In genomic region chr9:123359546-123359945, GRCh38 we compare ENCODE assay signal across 14 cellular contexts. TPM values are rescaled to one million over a fixed set of nuclear protein-coding genes. Genes with fewer than 3 reads are reported as not detected.
DNase-seq lines count a peak whose midpoint lies in the region; ATAC-seq and TF ChIP-seq lines count a peak whose summit lies in the region.
"Had no signal": no experiment of that assay in that cellular context is flagged by ENCODE, and none has a peak within 500 bp of the region (broad histone marks: within the 10 kb centered on the region; RNA-seq: fewer than 3 reads in every experiment).

No MANE protein-coding gene starts in this region.

- H3K36me3 Mint-ChIP-seq in neural progenitor cell = peaks cover 11% of the 10 kb centered on the region
- no peaks in the 10 kb centered on the region for H3K36me3 Mint-ChIP-seq in chondrocyte (ENCODE audit: low read depth)
- H3K36me3 Mint-ChIP-seq: activated naive CD4-positive, alpha-beta T cell treated with anti-CD3 and anti-CD28 coated beads, Interleukin-2, amount 50 U/mL, for 72 hours had no signal

- POLR2A ChIA-PET in A673 (lab: Charles Lee; ENCODE audit: low non-redundant PET) = no interaction called here

- no TSS peak for BruUV-seq in A673 (replicated peaks; lab: Mats Ljungman, UMichigan)

- H3K4me3 ChIP-seq in MM.1S (ENCODE audit: low read length) (no peak overlapping the region), neural progenitor cell (no peak overlapping the region), A673 (ENCODE audit: low read depth, low read length, poor library complexity, severe bottlenecking) (no peak overlapping the region)
- H3K4me3 ChIP-seq: heart left ventricle, left lung, SJSA1 had no signal

- no peaks in the 10 kb centered on the region for H3F3A ChIP-seq in MM.1S (ENCODE audit: insufficient read depth, low read length)
- H3F3A ChIP-seq in neural progenitor cell (ENCODE audit: low read depth) = peaks cover 64% of the 10 kb centered on the region

- H3K27ac ChIP-seq in MM.1S (ENCODE audit: low read length) = no peak overlapping the region
- H3K27ac ChIP-seq in caudate nucleus (ENCODE audit: low read depth, low read length) = peak overlapping the region; percentile 91
- H3K27ac ChIP-seq in neural progenitor cell = no peak overlapping the region
- no peak overlapping the region for H3K27ac ChIP-seq in A673 (ENCODE audit: low read depth, low read length, poor library complexity, severe bottlenecking)
- H3K27ac ChIP-seq: 22Rv1, heart left ventricle, left lung, SJSA1 had no signal

- H3K27me3 ChIP-seq in MM.1S (replicated peaks; ENCODE audit: insufficient read depth, low read length) = no peaks in the 10 kb centered on the region
- H3K27me3 ChIP-seq in neural progenitor cell = no peaks in the 10 kb centered on the region
- no peaks in the 10 kb centered on the region for H3K27me3 ChIP-seq in A673 (replicated peaks; ENCODE audit: insufficient read depth, low read depth, low read length, poor library complexity)
- H3K27me3 ChIP-seq: SJSA1 had no signal

- no peak for TF ChIP-seq CTCF in MM.1S (IDR thresholded peaks at IDR 0.05; ENCODE audit: low read length)
- TF ChIP-seq CTCF in neural progenitor cell (IDR thresholded peaks at IDR 0.05) = no peak
- no peak for TF ChIP-seq CTCF in A673 (conservative IDR thresholded peaks at IDR 0.05; ENCODE audit: low read depth, low read length)
- TF ChIP-seq CTCF in chondrocyte (IDR thresholded peaks at IDR 0.05) = no peak

- 0 out of 2 replicates have a peak overlapping the region, but pooled peaks have one; percentile 18 for H3K4me2 ChIP-seq in MM.1S (ENCODE audit: low read depth, low read length)
- H3K4me2 ChIP-seq in neural progenitor cell = peak overlapping the region; percentile 99

- H3K36me3 ChIP-seq in MM.1S (replicated peaks; ENCODE audit: insufficient read depth, low read length) (no peaks in the 10 kb centered on the region), neural progenitor cell (no peaks in the 10 kb centered on the region), A673 (ENCODE audit: insufficient read depth, low read length, poor library complexity, severe bottlenecking) (no peaks in the 10 kb centered on the region)
- H3K36me3 ChIP-seq: heart left ventricle, left lung, SJSA1 had no signal

- H3K79me2 ChIP-seq in MM.1S (ENCODE audit: low read length) = no peaks in the 10 kb centered on the region
- peaks cover 76% of the 10 kb centered on the region for H3K79me2 ChIP-seq in neural progenitor cell (ENCODE audit: low read depth)

- H2AFZ ChIP-seq in MM.1S (ENCODE audit: low read length) (no peak overlapping the region), neural progenitor cell (replicated peaks) (no peak overlapping the region)

- H3K9me3 Mint-ChIP-seq in neural progenitor cell (no peaks in the 10 kb centered on the region), chondrocyte (ENCODE audit: low read depth) (no peaks in the 10 kb centered on the region)
- H3K9me3 Mint-ChIP-seq: activated naive CD4-positive, alpha-beta T cell treated with anti-CD3 and anti-CD28 coated beads, Interleukin-2, amount 50 U/mL, for 72 hours had no signal

- H3K9me3 ChIP-seq in MM.1S (replicated peaks; ENCODE audit: insufficient read depth, low read length) (no peaks in the 10 kb centered on the region), neural progenitor cell (ENCODE audit: low read depth) (no peaks in the 10 kb centered on the region), A673 (ENCODE audit: low read depth, low read length, poor library complexity, severe bottlenecking) (no peaks in the 10 kb centered on the region)
- H3K9me3 ChIP-seq: heart left ventricle, left lung, SJSA1 had no signal

- CTCF ChIA-PET in A673 (lab: Charles Lee) = no interaction called here

- H3K27ac Mint-ChIP-seq in neural progenitor cell (peak overlapping the region; percentile 88), chondrocyte (ENCODE audit: unreplicated experiment) (no peak overlapping the region)

- peak; percentile 12 for DNase-seq in DMS 273 (lab: John Stamatoyannopoulos, UW; ENCODE audit: unreplicated experiment)
- DNase-seq in DMS 273 treated with DMSO at 0.1 percent for 48 hours (lab: John Stamatoyannopoulos, UW) = no peak
- no peak for DNase-seq in MM.1S
- no peak for DNase-seq in caudate nucleus (lab: John Stamatoyannopoulos, UW)
- no peak for DNase-seq in neural progenitor cell (ENCODE audit: low spot score)
- DNase-seq in A673 (ENCODE audit: low spot score) = no peak
- DNase-seq in chondrocyte (ENCODE audit: low spot score) = no peak
- DNase-seq: cerebellar nuclear complex, heart left ventricle had no signal

- no peaks in the 10 kb centered on the region for H3K9me2 ChIP-seq in MM.1S (replicated peaks; ENCODE audit: insufficient read depth, low read length)

- H3K4me1 Mint-ChIP-seq in neural progenitor cell (peaks cover 80% of the 10 kb centered on the region), chondrocyte (ENCODE audit: low read depth) (peaks cover 14% of the 10 kb centered on the region)

- intact Hi-C loops in A673 (cut with micrococcal nuclease; ENCODE audit: unreplicated experiment) = no loop called here

- H3K27me3 Mint-ChIP-seq in neural progenitor cell (ENCODE audit: insufficient read depth, low read depth) = peaks cover 19% of the 10 kb centered on the region
- H3K27me3 Mint-ChIP-seq in chondrocyte (ENCODE audit: low read depth) = peaks cover 3% of the 10 kb centered on the region

- H4K20me1 ChIP-seq in MM.1S (ENCODE audit: insufficient read depth, low read length) = no peaks in the 10 kb centered on the region
- peaks cover 42% of the 10 kb centered on the region for H4K20me1 ChIP-seq in neural progenitor cell (ENCODE audit: low read depth)

- H3K4me3 Mint-ChIP-seq in neural progenitor cell = peak overlapping the region; percentile 76
- no peak overlapping the region for H3K4me3 Mint-ChIP-seq in chondrocyte (ENCODE audit: unreplicated experiment)

- H3K4me1 ChIP-seq in MM.1S (ENCODE audit: low read length) (peaks cover 12% of the 10 kb centered on the region), neural progenitor cell (peaks cover 58% of the 10 kb centered on the region), A673 (ENCODE audit: insufficient read depth, low read length, poor library complexity, severe bottlenecking) (peaks cover 8% of the 10 kb centered on the region)
- H3K4me1 ChIP-seq: left lung had no signal

- ATAC-seq in GM21717 (IDR thresholded peaks at IDR 0.05; ENCODE audit: unreplicated experiment) = no peak
- ATAC-seq: heart left ventricle had no signal

- no peak overlapping the region for H3K9ac ChIP-seq in MM.1S (ENCODE audit: low read length)
- H3K9ac ChIP-seq in neural progenitor cell = no peak overlapping the region

RNA-seq across cellular contexts. Expression of gene CRB2, which starts 3.5 kb away (rescaled TPM):
- 18.5 and 70.7 TPM in 2 replicates for total RNA-seq in neural progenitor cell (ENCODE audit: low replicate concordance)
- total RNA-seq in A673 (2021) = 0.47 and 0.55 TPM in 2 replicates
- 0.07 TPM in 1 of 3 replicates, not detected in the others for total RNA-seq in chondrocyte
- total RNA-seq: SJSA1 had no signal

Comparison
In these comparisons a context has a peak if more than half of its experiments do, and no peak if none do; other contexts are left out.
1. RNA of gene CRB2, which starts 3.5 kb away (total RNA-seq): 18.5 to 70.7 TPM in neural progenitor cell; 0.47 to 0.55 TPM in A673 and 0.07 TPM in chondrocyte; every median in the first group is over 10 times any median in the second.